12 cellular contexts compared by ENCODE assay signal in genomic region chr7:12706900-12707536, GRCh38. TPM values are rescaled to one million over a fixed set of nuclear protein-coding genes. Genes with fewer than 3 reads are reported as not detected.
A peak's percentile ranks its signal among the peaks of the same experiment; 100 is the strongest.
DNase-seq lines count a peak whose midpoint lies in the region; FAIRE-seq and TF ChIP-seq lines count a peak whose summit lies in the region.
"Had no signal": no experiment of that assay in that cellular context is flagged by ENCODE, and none has a peak within 500 bp of the region (broad histone marks: within the 10 kb centered on the region; RNA-seq: fewer than 3 reads in every experiment).

No MANE protein-coding gene starts in this region.

- no peaks in the 10 kb centered on the region for H3K27me3 ChIP-seq in astrocyte (ENCODE audit: insufficient read depth, low read length)
- H3K27me3 ChIP-seq: BLaER1 treated with 17β-estradiol and CSF1 and Interleukin-3, amounts not matched to agents 10 nM and 100 nM had no signal

- H2AFZ ChIP-seq in astrocyte (ENCODE audit: low read depth, low read length) = no peak overlapping the region

- TF ChIP-seq CTCF in astrocyte (IDR thresholded peaks at IDR 0.05; ENCODE audit: insufficient read depth, low read depth, low read length) = no peak

- H3K79me2 ChIP-seq in astrocyte (ENCODE audit: insufficient read depth, low read length) = no peaks in the 10 kb centered on the region

- H3K36me3 ChIP-seq in astrocyte (ENCODE audit: insufficient read depth, low read length) = no peaks in the 10 kb centered on the region
- H3K36me3 ChIP-seq: BLaER1 treated with 17β-estradiol and CSF1 and Interleukin-3, amounts not matched to agents 10 nM and 100 nM had no signal

- H3K4me1 Mint-ChIP-seq in astrocyte (ENCODE audit: low read depth, unreplicated experiment) = peaks cover 18% of the 10 kb centered on the region

- DNase-seq in DMS53 (lab: John Stamatoyannopoulos, UW) = peak; percentile 87
- DNase-seq in NCI-H2081 (lab: John Stamatoyannopoulos, UW) = peak; percentile 36 to 88
- DNase-seq in astrocyte (ENCODE audit: low read depth) = peak; percentile 81
- DNase-seq in left kidney (ENCODE audit: low read depth, low spot score) = peak; percentile 66
- no peak for DNase-seq in NCI-H82 treated with DMSO at 0.1 percent for 48 hours (lab: John Stamatoyannopoulos, UW; ENCODE audit: unreplicated experiment)
- no peak for DNase-seq in OCI-M1 (lab: John Stamatoyannopoulos, UW)
- no peak for DNase-seq in hippocampal formation (lab: John Stamatoyannopoulos, UW)
- DNase-seq in NOMO-1 (lab: John Stamatoyannopoulos, UW; ENCODE audit: unreplicated experiment in 2 of 2) = no peak
- DNase-seq: dermis blood vessel endothelial cell had no signal

- H3K9me3 ChIP-seq in astrocyte (ENCODE audit: insufficient read depth, low read depth, low read length) = no peaks in the 10 kb centered on the region

- peak overlapping the region; percentile 57 for H3K4me2 ChIP-seq in astrocyte (ENCODE audit: low read length)

- no peaks in the 10 kb centered on the region for H3K27me3 Mint-ChIP-seq in astrocyte (ENCODE audit: low read depth, unreplicated experiment)
- H3K27me3 Mint-ChIP-seq: natural killer cell treated with Interleukin-12 subunit alpha and Interleukin-12 subunit beta and Interleukin-15 and Interleukin-18, amount 100 ng/mL, for 72 hours had no signal

- no peak overlapping the region for H3K4me3 ChIP-seq in astrocyte (ENCODE audit: insufficient read depth, low read depth, low read length)
- H3K4me3 ChIP-seq: BLaER1 treated with 17β-estradiol and CSF1 and Interleukin-3, amounts not matched to agents 10 nM and 100 nM had no signal

- H3K27ac ChIP-seq in astrocyte (ENCODE audit: low read depth, low read length) = no peak overlapping the region
- H3K27ac ChIP-seq: BLaER1 treated with 17β-estradiol and CSF1 and Interleukin-3, amounts not matched to agents 10 nM and 100 nM had no signal

- H4K20me1 ChIP-seq in astrocyte (ENCODE audit: insufficient read depth, low read length) = no peaks in the 10 kb centered on the region
- H4K20me1 ChIP-seq: BLaER1 treated with 17β-estradiol and CSF1 and Interleukin-3, amounts not matched to agents 10 nM and 100 nM had no signal

- no peaks in the 10 kb centered on the region for H3K36me3 Mint-ChIP-seq in astrocyte (ENCODE audit: low read depth, unreplicated experiment)
- H3K36me3 Mint-ChIP-seq: natural killer cell treated with Interleukin-12 subunit alpha and Interleukin-12 subunit beta and Interleukin-15 and Interleukin-18, amount 100 ng/mL, for 72 hours had no signal

- no peak overlapping the region for H3K9ac ChIP-seq in astrocyte (ENCODE audit: low read length)
- H3K9ac ChIP-seq: BLaER1 treated with 17β-estradiol and CSF1 and Interleukin-3, amounts not matched to agents 10 nM and 100 nM had no signal

- H3K4me1 ChIP-seq in astrocyte (ENCODE audit: insufficient read depth, low read length) = no peaks in the 10 kb centered on the region

- no peak for FAIRE-seq in astrocyte (lab: Jason Lieb, UNC)

- H3K4me3 Mint-ChIP-seq in astrocyte (ENCODE audit: unreplicated experiment) = no peak overlapping the region
- H3K4me3 Mint-ChIP-seq: natural killer cell treated with Interleukin-12 subunit alpha and Interleukin-12 subunit beta and Interleukin-15 and Interleukin-18, amount 100 ng/mL, for 72 hours had no signal

- no peaks in the 10 kb centered on the region for H3K9me3 Mint-ChIP-seq in astrocyte (ENCODE audit: unreplicated experiment)
- H3K9me3 Mint-ChIP-seq: activated T-helper 2 cell treated with anti-CD3 and anti-CD28 coated beads, Interferon-gamma antibody, Interleukin-2, Interleukin-4, amounts not matched to agents 10 μg/mL and 5 μg/mL and 100 μg/mL, durations not matched to agents 14 hours and 24 hours and 36 hours; natural killer cell treated with Interleukin-12 subunit alpha and Interleukin-12 subunit beta and Interleukin-15 and Interleukin-18, amount 100 ng/mL, for 72 hours had no signal

- H3K27ac Mint-ChIP-seq in astrocyte (ENCODE audit: unreplicated experiment) = peak overlapping the region; percentile 51
- H3K27ac Mint-ChIP-seq: activated T-helper 2 cell treated with anti-CD3 and anti-CD28 coated beads, Interferon-gamma antibody, Interleukin-2, Interleukin-4, amounts not matched to agents 10 μg/mL and 5 μg/mL and 100 μg/mL, durations not matched to agents 14 hours and 24 hours and 36 hours; natural killer cell treated with Interleukin-12 subunit alpha and Interleukin-12 subunit beta and Interleukin-15 and Interleukin-18, amount 100 ng/mL, for 72 hours had no signal

RNA-seq across cellular contexts. Expression of gene ARL4A, which starts 19.6 kb away (rescaled TPM):
- 34.6 and 47.0 TPM in 2 replicates for total RNA-seq in astrocyte

Comparison
In these comparisons a context has a peak if more than half of its experiments do, and no peak if none do; other contexts are left out.
1. DNase-seq: peak in DMS53 (single experiment), NCI-H2081 (2 of 2), astrocyte (single experiment) and left kidney (single experiment); none in NCI-H82 treated with DMSO at 0.1 percent for 48 hours (single experiment), OCI-M1 (single experiment), hippocampal formation (0 of 2) and NOMO-1 (0 of 2).